ENCODE assay signal across 19 cellular contexts in the genomic region with DNA sequence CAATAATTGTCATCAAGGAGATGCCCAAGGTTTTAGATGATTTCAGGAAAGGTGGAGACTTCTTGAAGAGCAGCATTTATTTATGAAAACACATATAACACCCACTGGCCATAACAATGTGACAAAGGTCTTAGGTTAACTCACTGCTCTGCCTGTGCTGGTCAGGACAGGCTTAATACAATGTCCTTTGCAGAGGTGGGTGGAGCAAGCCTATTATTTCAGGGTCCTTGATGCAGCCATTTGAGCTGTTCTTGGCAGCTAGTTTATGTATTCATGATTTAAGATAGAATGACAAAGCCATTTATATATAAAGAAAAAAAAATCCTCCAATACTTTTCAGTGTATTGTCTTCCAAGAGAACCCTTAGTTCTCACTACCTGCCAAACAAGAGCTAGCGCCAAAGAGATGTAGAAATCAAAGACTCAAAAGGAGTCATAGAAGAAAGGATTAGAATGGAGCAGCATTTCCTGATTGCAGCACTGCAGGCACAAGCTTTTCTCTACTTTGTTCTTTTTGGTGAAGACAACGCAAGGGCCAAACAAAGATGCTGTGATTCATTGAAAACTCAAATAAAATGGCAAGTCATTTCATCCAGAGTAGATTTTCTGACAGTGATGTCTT.
"Had no signal": no experiment of that assay in that cellular context is flagged by ENCODE, and none has a peak within 500 bp of the region (broad histone marks: within the 10 kb centered on the region; RNA-seq: fewer than 3 reads in every experiment).

No MANE protein-coding gene starts in this region.

- H3K36me3 ChIP-seq: ovary, tibial artery, uterus had no signal

- H3K27me3 Mint-ChIP-seq: activated CD4-positive, alpha-beta T cell treated with anti-CD3 and anti-CD28 coated beads, Interleukin-2, amount 10 ng/mL, durations not matched to agents 24 days and 14 days; dendritic cell treated with granulocyte-macrophage colony-stimulating factor and Interleukin-4, amounts not matched to agents 40 ng/mL and 50 ng/mL, for 4 days had no signal

- H3K9me3 ChIP-seq: ovary, tibial artery, uterus had no signal

- H3K36me3 Mint-ChIP-seq: activated naive CD8-positive, alpha-beta T cell; stimulated activated effector memory CD8-positive, alpha-beta T cell treated with anti-CD3 and anti-CD28 coated beads, Interleukin-12 subunit alpha, Interleukin-12 subunit beta, amount 100 ng/mL, for 72 hours had no signal

- H3K27ac Mint-ChIP-seq: activated B cell treated with CpG ODN at 0.5 μM for 24 hours; activated CD4-positive, alpha-beta T cell treated with anti-CD3 and anti-CD28 coated beads, Interleukin-2, amount 10 ng/mL, durations not matched to agents 24 days and 14 days; activated CD8-positive, alpha-beta T cell treated with anti-CD3 and anti-CD28 coated beads, Interleukin-2, amount 10 ng/mL, durations not matched to agents 7 days and 5 days; activated naive CD8-positive, alpha-beta T cell; dendritic cell treated with granulocyte-macrophage colony-stimulating factor and Interleukin-4, amounts not matched to agents 40 ng/mL and 50 ng/mL, for 4 days; stimulated activated effector memory CD8-positive, alpha-beta T cell treated with anti-CD3 and anti-CD28 coated beads, Interleukin-12 subunit alpha, Interleukin-12 subunit beta, amount 100 ng/mL, for 72 hours; T-helper 2 cell treated with Interferon-gamma antibody and Interleukin-4, amounts not matched to agents 5 μg/mL and 100 μg/mL, for 36 hours had no signal

- H3K4me1 Mint-ChIP-seq: activated B cell treated with CpG ODN at 0.5 μM for 24 hours; activated CD4-positive, alpha-beta T cell treated with anti-CD3 and anti-CD28 coated beads, Interleukin-2, amount 10 ng/mL, durations not matched to agents 24 days and 14 days; stimulated activated effector memory CD8-positive, alpha-beta T cell treated with anti-CD3 and anti-CD28 coated beads, Interleukin-12 subunit alpha, Interleukin-12 subunit beta, amount 100 ng/mL, for 72 hours had no signal

- H3K4me1 ChIP-seq: tibial artery, uterus had no signal

- DNase-seq: activated B cell treated with CpG ODN at 0.5 μM for 24 hours; activated CD4-positive, alpha-beta T cell treated with anti-CD3 and anti-CD28 coated beads, Interleukin-2, amount 10 ng/mL, durations not matched to agents 24 days and 14 days; activated CD8-positive, alpha-beta memory T cell treated with anti-CD3 and anti-CD28 coated beads, Interleukin-2, amount 50 U/mL, for 4 hours; activated CD8-positive, alpha-beta T cell treated with anti-CD3 and anti-CD28 coated beads, Interleukin-2, amount 10 ng/mL, durations not matched to agents 7 days and 5 days; activated gamma-delta T cell treated with Interleukin-2 at 50 U/mL for 16 hours; amniotic stem cell; cerebellar nuclear complex; effector memory CD4-positive, alpha-beta T cell; midbrain; ovary; stimulated activated CD4-positive, alpha-beta T cell treated with anti-CD3 and anti-CD28 coated beads, Interleukin-12 subunit alpha, Interleukin-12 subunit beta, amount 100 ng/mL, for 4 hours; stimulated activated CD4-positive, alpha-beta T cell treated with anti-CD3 and anti-CD28 coated beads, Interleukin-2, amount 100 ng/mL, for 24 hours; tibial artery; uterus had no signal

- ATAC-seq: activated CD8-positive, alpha-beta T cell treated with anti-CD3 and anti-CD28 coated beads, Interleukin-2, amount 10 ng/mL, durations not matched to agents 7 days and 5 days; stimulated activated effector memory CD8-positive, alpha-beta T cell treated with anti-CD3 and anti-CD28 coated beads, Interleukin-12 subunit alpha, Interleukin-12 subunit beta, amount 100 ng/mL, for 72 hours had no signal

- H3K4me3 ChIP-seq: lung, ovary, tibial artery, uterus had no signal

- H3K27ac ChIP-seq: ovary, tibial artery, uterus had no signal

- H3K9me3 Mint-ChIP-seq: activated CD4-positive, alpha-beta T cell treated with anti-CD3 and anti-CD28 coated beads, Interleukin-2, amount 10 ng/mL, durations not matched to agents 24 days and 14 days; dendritic cell treated with granulocyte-macrophage colony-stimulating factor and Interleukin-4, amounts not matched to agents 40 ng/mL and 50 ng/mL, for 4 days; stimulated activated effector memory CD8-positive, alpha-beta T cell treated with anti-CD3 and anti-CD28 coated beads, Interleukin-12 subunit alpha, Interleukin-12 subunit beta, amount 100 ng/mL, for 72 hours; T-helper 2 cell treated with Interferon-gamma antibody and Interleukin-4, amounts not matched to agents 5 μg/mL and 100 μg/mL, for 36 hours had no signal

- H3K27me3 ChIP-seq: ovary, tibial artery, uterus had no signal

- H3K4me3 Mint-ChIP-seq: activated B cell treated with CpG ODN at 0.5 μM for 24 hours; activated CD4-positive, alpha-beta T cell treated with anti-CD3 and anti-CD28 coated beads, Interleukin-2, amount 10 ng/mL, durations not matched to agents 24 days and 14 days; activated CD8-positive, alpha-beta T cell treated with anti-CD3 and anti-CD28 coated beads, Interleukin-2, amount 10 ng/mL, durations not matched to agents 7 days and 5 days; activated naive CD8-positive, alpha-beta T cell; dendritic cell treated with granulocyte-macrophage colony-stimulating factor and Interleukin-4, amounts not matched to agents 40 ng/mL and 50 ng/mL, for 4 days; stimulated activated effector memory CD8-positive, alpha-beta T cell treated with anti-CD3 and anti-CD28 coated beads, Interleukin-12 subunit alpha, Interleukin-12 subunit beta, amount 100 ng/mL, for 72 hours; T-helper 2 cell treated with Interferon-gamma antibody and Interleukin-4, amounts not matched to agents 5 μg/mL and 100 μg/mL, for 36 hours had no signal
